14 cellular contexts compared by ENCODE assay signal in the genomic region with DNA sequence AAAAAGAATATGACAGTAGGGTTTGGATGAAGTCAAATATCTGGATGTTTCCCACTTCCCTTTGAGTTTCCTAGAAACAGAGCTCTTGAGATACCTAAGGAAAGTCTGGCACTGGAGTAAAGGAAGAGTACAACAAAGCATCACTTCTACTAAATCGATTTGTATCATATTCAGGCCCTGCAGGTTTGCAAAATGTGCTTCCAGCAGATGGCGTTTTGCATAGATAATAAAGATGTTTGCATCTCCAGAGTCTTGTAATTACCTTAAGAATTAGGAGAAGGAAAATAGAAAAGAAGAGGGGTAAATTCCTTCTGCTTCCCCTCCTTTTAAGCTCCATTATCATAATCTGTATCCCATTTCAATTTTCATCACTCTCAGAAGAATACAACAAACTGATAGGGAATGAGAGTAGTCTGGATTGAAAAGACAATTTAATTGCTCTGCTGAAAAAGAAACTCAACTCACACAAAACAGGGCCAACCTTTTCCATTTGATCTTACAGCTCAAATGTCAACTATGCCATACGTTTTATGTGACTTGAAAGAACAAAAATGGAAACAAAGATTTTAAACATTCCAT.
DNase-seq lines count a peak whose midpoint lies in the region; ATAC-seq and TF ChIP-seq lines count a peak whose summit lies in the region.
"Had no signal": no experiment of that assay in that cellular context is flagged by ENCODE, and none has a peak within 500 bp of the region (broad histone marks: within the 10 kb centered on the region; RNA-seq: fewer than 3 reads in every experiment).

No MANE protein-coding gene starts in this region.

- WGBS in SK-N-SH (ENCODE audit: low lambda C conversion rate): 5% methylated on average over 3 of the region's 3 CpGs

- POLR2A ChIA-PET in SK-N-SH (lab: Yijun Ruan, JAX): no interaction called here

- H3K36me3 ChIP-seq in SK-N-SH (replicated peaks in 1 of 2; ENCODE audit: control insufficient read depth in 1 of 2, insufficient read depth in 2 of 2, low read length in 1 of 2) (no peaks in the 10 kb centered on the region), SU-DHL-6 (ENCODE audit: low read length) (no peaks in the 10 kb centered on the region)

- H3K9me3 Mint-ChIP-seq in activated naive CD8-positive, alpha-beta T cell treated with anti-CD3 and anti-CD28 coated beads, Interleukin-2, amount 50 U/mL, for 24 hours: peaks cover 6% of the 10 kb centered on the region
- H3K9me3 Mint-ChIP-seq: nephron progenitor cell; stimulated activated memory B cell treated with anti-CD40 and anti-IgM and Interleukin-4, amounts not matched to agents 10 μg/mL and 1 μg/mL and 100 μg/mL, for 72 hours had no signal

- no peaks in the 10 kb centered on the region for H3K36me3 Mint-ChIP-seq in activated naive CD8-positive, alpha-beta T cell treated with anti-CD3 and anti-CD28 coated beads, Interleukin-2, amount 50 U/mL, for 24 hours (ENCODE audit: low read depth)
- H3K36me3 Mint-ChIP-seq: stimulated activated memory B cell treated with anti-CD40 and anti-IgM and Interleukin-4, amounts not matched to agents 10 μg/mL and 1 μg/mL and 100 μg/mL, for 72 hours had no signal

- H3K4me2 ChIP-seq in SK-N-SH: no peak overlapping the region
- no peak overlapping the region for H3K4me2 ChIP-seq in SU-DHL-6 (ENCODE audit: low read depth, low read length, poor library complexity, severe bottlenecking)

- no peak for TF ChIP-seq EP300 in SK-N-SH (IDR thresholded peaks at IDR 0.05; ENCODE audit: borderline replicate concordance in 1 of 2, low read depth in 1 of 2, low read length in 1 of 2)

- no peaks in the 10 kb centered on the region for H3K27me3 Mint-ChIP-seq in activated naive CD8-positive, alpha-beta T cell treated with anti-CD3 and anti-CD28 coated beads, Interleukin-2, amount 50 U/mL, for 24 hours
- H3K27me3 Mint-ChIP-seq: stimulated activated memory B cell treated with anti-CD40 and anti-IgM and Interleukin-4, amounts not matched to agents 10 μg/mL and 1 μg/mL and 100 μg/mL, for 72 hours had no signal

- no peaks in the 10 kb centered on the region for H3K4me1 ChIP-seq in SK-N-SH (ENCODE audit: control insufficient read depth in 1 of 2, insufficient read depth in 2 of 2, low read depth in 1 of 2, low read length in 1 of 2)

- no peaks in the 10 kb centered on the region for H4K20me1 ChIP-seq in SK-N-SH (ENCODE audit: insufficient read depth)
- H4K20me1 ChIP-seq in SU-DHL-6 (ENCODE audit: low read depth, low read length): no peaks in the 10 kb centered on the region

- no peak overlapping the region for H3K27ac Mint-ChIP-seq in activated naive CD8-positive, alpha-beta T cell treated with anti-CD3 and anti-CD28 coated beads, Interleukin-2, amount 50 U/mL, for 24 hours
- H3K27ac Mint-ChIP-seq: nephron progenitor cell; stimulated activated memory B cell treated with anti-CD40 and anti-IgM and Interleukin-4, amounts not matched to agents 10 μg/mL and 1 μg/mL and 100 μg/mL, for 72 hours had no signal

- H3K9me3 ChIP-seq in SK-N-SH (no peaks in the 10 kb centered on the region), SU-DHL-6 (ENCODE audit: insufficient read depth, low read length) (no peaks in the 10 kb centered on the region)

- no peak overlapping the region for H3K27ac ChIP-seq in SK-N-SH (ENCODE audit: low read depth in 2 of 2, low read length in 1 of 2)
- no peak overlapping the region for H3K27ac ChIP-seq in SU-DHL-6 (ENCODE audit: low read depth, low read length)

- H3F3A ChIP-seq in SK-N-SH (replicated peaks; ENCODE audit: insufficient read depth) (no peaks in the 10 kb centered on the region), SU-DHL-6 (ENCODE audit: insufficient read depth) (no peaks in the 10 kb centered on the region)

- H2AFZ ChIP-seq in SK-N-SH (ENCODE audit: low read depth) (no peak overlapping the region), SU-DHL-6 (ENCODE audit: low read depth, low read length, severe bottlenecking) (peak overlapping the region; percentile 10)

- CTCF ChIA-PET in SK-N-SH (lab: Yijun Ruan, JAX): interaction anchor here (1.0 kb wide), 1 partner anchor 10 kb away, joined by 3 read pairs; no protein-coding TSS in a partner anchor

- no peak for ATAC-seq in SK-N-SH treated with all-trans-retinoic acid at 6 μM for 48 hours
- ATAC-seq in GM21381 (IDR thresholded peaks at IDR 0.05; ENCODE audit: unreplicated experiment): no peak
- no peak for ATAC-seq in activated naive CD8-positive, alpha-beta T cell treated with anti-CD3 and anti-CD28 coated beads, Interleukin-2, amount 50 U/mL, for 24 hours
- ATAC-seq: stimulated activated memory B cell treated with anti-CD40 and anti-IgM and Interleukin-4, amounts not matched to agents 10 μg/mL and 1 μg/mL and 100 μg/mL, for 72 hours had no signal

- no peaks in the 10 kb centered on the region for H3K4me1 Mint-ChIP-seq in activated naive CD8-positive, alpha-beta T cell treated with anti-CD3 and anti-CD28 coated beads, Interleukin-2, amount 50 U/mL, for 24 hours
- H3K4me1 Mint-ChIP-seq: nephron progenitor cell; stimulated activated memory B cell treated with anti-CD40 and anti-IgM and Interleukin-4, amounts not matched to agents 10 μg/mL and 1 μg/mL and 100 μg/mL, for 72 hours had no signal

- no peak overlapping the region for H3K9ac ChIP-seq in SK-N-SH
- H3K9ac ChIP-seq in SU-DHL-6 (ENCODE audit: low read length): no peak overlapping the region

- peak; percentile 55 for TF ChIP-seq CTCF in SK-N-SH (IDR thresholded peaks at IDR 0.05)
- peak; percentile 21 for TF ChIP-seq CTCF in SU-DHL-6 (IDR thresholded peaks at IDR 0.05; ENCODE audit: insufficient read depth, low read length, poor library complexity, severe bottlenecking)

- no peak for TF ChIP-seq RAD21 in SK-N-SH (IDR thresholded peaks at IDR 0.05; ENCODE audit: low read length)

- no peaks in the 10 kb centered on the region for H3K79me2 ChIP-seq in SK-N-SH (ENCODE audit: insufficient read depth)
- no peaks in the 10 kb centered on the region for H3K79me2 ChIP-seq in SU-DHL-6 (ENCODE audit: insufficient read depth, low read length)

- H3K9me2 ChIP-seq in SK-N-SH: no peaks in the 10 kb centered on the region
- H3K9me2 ChIP-seq in SU-DHL-6 (replicated peaks; ENCODE audit: insufficient read depth, low read length): no peaks in the 10 kb centered on the region

- H3K4me3 ChIP-seq in SK-N-SH (ENCODE audit: low read depth in 2 of 2, low read length in 1 of 2) (no peak overlapping the region), SU-DHL-6 (ENCODE audit: insufficient read depth, low read length, poor library complexity, severe bottlenecking) (no peak overlapping the region)

- DNase-seq in SK-N-SH: no peak
- peak; percentile 16 for DNase-seq in globus pallidus (ENCODE audit: low spot score)
- peak; percentile 68 for DNase-seq in superior temporal gyrus (ENCODE audit: extremely low spot score)
- DNase-seq in activated CD4-positive, alpha-beta T cell treated with anti-CD3 and anti-CD28 coated beads for 1 hour: no peak
- no peak for DNase-seq in activated naive CD8-positive, alpha-beta T cell treated with anti-CD3 and anti-CD28 coated beads, Interleukin-2, amount 50 U/mL, for 24 hours
- DNase-seq: activated effector memory CD4-positive, alpha-beta T cell treated with anti-CD3 and anti-CD28 coated beads, Interleukin-2, amount 50 U/mL, for 16 hours; effector CD8-positive, alpha-beta T cell; NCI-H2029 treated with DMSO at 0.1 percent for 48 hours; nephron progenitor cell; Right ventricle myocardium superior had no signal

- H3K4me3 Mint-ChIP-seq in activated naive CD8-positive, alpha-beta T cell treated with anti-CD3 and anti-CD28 coated beads, Interleukin-2, amount 50 U/mL, for 24 hours: no peak overlapping the region
- H3K4me3 Mint-ChIP-seq: nephron progenitor cell; stimulated activated memory B cell treated with anti-CD40 and anti-IgM and Interleukin-4, amounts not matched to agents 10 μg/mL and 1 μg/mL and 100 μg/mL, for 72 hours had no signal

- no peaks in the 10 kb centered on the region for H3K27me3 ChIP-seq in SK-N-SH (ENCODE audit: insufficient read depth)
- no peaks in the 10 kb centered on the region for H3K27me3 ChIP-seq in SU-DHL-6 (ENCODE audit: low read length)

TF ChIP-seq in SK-N-SH, 30 proteins besides CTCF, POLR2A, EP300 and RAD21:
- TF ChIP-seq NRF1 (IDR thresholded peaks at IDR 0.05; ENCODE audit: low read depth, low read length): no peak
- no peak for TF ChIP-seq RXRA (IDR thresholded peaks at IDR 0.05; ENCODE audit: borderline replicate concordance, low read depth)
- TF ChIP-seq FOXM1 (IDR thresholded peaks at IDR 0.05; ENCODE audit: low read depth): no peak
- TF ChIP-seq SMC3 (IDR thresholded peaks at IDR 0.05; ENCODE audit: low read depth, low read length): peak; percentile 28; the same call in 1 of the 2 replicates
- TF ChIP-seq GATA2 (CRISPR knock-in tag; IDR thresholded peaks at IDR 0.05): no peak

TF ChIP-seq in SK-N-SH treated with all-trans-retinoic acid at 6 μM for 48 hours, 23 proteins besides CTCF, POLR2A, EP300 and RAD21 (continues in another document):
- TF ChIP-seq, protein P1, sequence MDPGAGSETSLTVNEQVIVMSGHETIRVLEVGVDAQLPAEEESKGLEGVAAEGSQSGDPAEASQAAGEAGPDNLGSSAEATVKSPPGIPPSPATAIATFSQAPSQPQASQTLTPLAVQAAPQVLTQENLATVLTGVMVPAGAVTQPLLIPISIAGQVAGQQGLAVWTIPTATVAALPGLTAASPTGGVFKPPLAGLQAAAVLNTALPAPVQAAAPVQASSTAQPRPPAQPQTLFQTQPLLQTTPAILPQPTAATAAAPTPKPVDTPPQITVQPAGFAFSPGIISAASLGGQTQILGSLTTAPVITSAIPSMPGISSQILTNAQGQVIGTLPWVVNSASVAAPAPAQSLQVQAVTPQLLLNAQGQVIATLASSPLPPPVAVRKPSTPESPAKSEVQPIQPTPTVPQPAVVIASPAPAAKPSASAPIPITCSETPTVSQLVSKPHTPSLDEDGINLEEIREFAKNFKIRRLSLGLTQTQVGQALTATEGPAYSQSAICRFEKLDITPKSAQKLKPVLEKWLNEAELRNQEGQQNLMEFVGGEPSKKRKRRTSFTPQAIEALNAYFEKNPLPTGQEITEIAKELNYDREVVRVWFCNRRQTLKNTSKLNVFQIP (CRISPR knock-in tag; IDR thresholded peaks at IDR 0.05; ENCODE audit: borderline replicate concordance, low read depth): no peak

Comparison
In these comparisons a context has a peak if more than half of its experiments do, and no peak if none do; other contexts are left out.
1. DNase-seq: peak in globus pallidus (single experiment) and superior temporal gyrus (single experiment); none in SK-N-SH (single experiment), activated CD4-positive, alpha-beta T cell treated with anti-CD3 and anti-CD28 coated beads for 1 hour (single experiment) and activated naive CD8-positive, alpha-beta T cell treated with anti-CD3 and anti-CD28 coated beads, Interleukin-2, amount 50 U/mL, for 24 hours (single experiment).